ENCODE assay signal across 24 cellular contexts in genomic region chr2:224014336-224014735, GRCh38.
"Had no signal": no experiment of that assay in that cellular context is flagged by ENCODE, and none has a peak within 500 bp of the region (broad histone marks: within the 10 kb centered on the region; RNA-seq: fewer than 3 reads in every experiment).

No MANE protein-coding gene starts in this region.

- H3K9me3 ChIP-seq: esophagus squamous epithelium had no signal

- H3K27ac ChIP-seq: brain microvascular endothelial cell, esophagus squamous epithelium had no signal

- H3K4me3 ChIP-seq: esophagus squamous epithelium had no signal

- H3K4me3 Mint-ChIP-seq: activated CD4-positive, alpha-beta T cell treated with anti-CD3 and anti-CD28 coated beads, Interleukin-2, amount 10 ng/mL, durations not matched to agents 7 days and 5 days; activated naive CD8-positive, alpha-beta T cell had no signal

- ATAC-seq: activated T-cell treated with anti-CD3 and anti-CD28 coated beads, Interleukin-2, amount 50 U/mL, for 72 hours; effector memory CD8-positive, alpha-beta T cell had no signal

- H3K9me3 Mint-ChIP-seq: activated T-cell treated with anti-CD3 and anti-CD28 coated beads, Interleukin-2, amount 50 U/mL, for 24 hours; activated T-cell treated with anti-CD3 and anti-CD28 coated beads, Interleukin-2, amount 50 U/mL, for 72 hours; central memory CD8-positive, alpha-beta T cell; effector memory CD8-positive, alpha-beta T cell had no signal

- H3K27ac Mint-ChIP-seq: activated CD4-positive, alpha-beta memory T cell treated with anti-CD3 and anti-CD28 coated beads, Interleukin-2, amount 10 ng/mL, durations not matched to agents 7 days and 5 days; activated CD4-positive, alpha-beta T cell treated with anti-CD3 and anti-CD28 coated beads, Interleukin-2, amount 10 ng/mL, durations not matched to agents 7 days and 5 days; activated naive CD8-positive, alpha-beta T cell; activated T-cell treated with anti-CD3 and anti-CD28 coated beads, Interleukin-2, amount 50 U/mL, for 24 hours; activated T-cell treated with anti-CD3 and anti-CD28 coated beads, Interleukin-2, amount 50 U/mL, for 72 hours had no signal

- H3K27me3 ChIP-seq: brain microvascular endothelial cell, esophagus squamous epithelium had no signal

- H3K36me3 ChIP-seq: brain microvascular endothelial cell, esophagus squamous epithelium had no signal

- H3K27me3 Mint-ChIP-seq: activated CD4-positive, alpha-beta memory T cell treated with anti-CD3 and anti-CD28 coated beads, Interleukin-2, amount 10 ng/mL, durations not matched to agents 7 days and 5 days; activated CD4-positive, alpha-beta T cell treated with anti-CD3 and anti-CD28 coated beads, Interleukin-2, amount 10 ng/mL, durations not matched to agents 7 days and 5 days; activated naive CD8-positive, alpha-beta T cell; activated T-cell treated with anti-CD3 and anti-CD28 coated beads, Interleukin-2, amount 50 U/mL, for 24 hours; central memory CD8-positive, alpha-beta T cell had no signal

- DNase-seq: activated CD4-positive, alpha-beta memory T cell treated with anti-CD3 and anti-CD28 coated beads, Interleukin-2, amount 10 ng/mL, durations not matched to agents 7 days and 5 days; activated CD4-positive, alpha-beta T cell treated with anti-CD3 and anti-CD28 coated beads for 1 hour; activated CD4-positive, alpha-beta T cell treated with anti-CD3 and anti-CD28 coated beads for 4 hours; activated CD4-positive, alpha-beta T cell treated with anti-CD3 and anti-CD28 coated beads, Interleukin-2, amount 10 ng/mL, durations not matched to agents 7 days and 5 days; activated CD4-positive, alpha-beta T cell treated with anti-CD3 and anti-CD28 coated beads, Interleukin-2, amount 50 U/mL, for 4 hours; activated CD8-positive, alpha-beta memory T cell treated with anti-CD3 and anti-CD28 coated beads, Interleukin-2, amount 50 U/mL, for 48 hours; activated gamma-delta T cell; activated naive CD4-positive, alpha-beta T cell; activated naive CD4-positive, alpha-beta T cell treated with anti-CD3 and anti-CD28 coated beads, Interleukin-2, amount 50 U/mL, for 16 hours; activated T-cell treated with anti-CD3 and anti-CD28 coated beads for 4 hours; activated T-cell treated with anti-CD3 and anti-CD28 coated beads, Interleukin-2, amount 50 U/mL, for 24 hours; activated T-cell treated with anti-CD3 and anti-CD28 coated beads, Interleukin-2, amount 50 U/mL, for 72 hours; amniotic stem cell; anterior cingulate cortex; brain microvascular endothelial cell; cortex of kidney; dermis blood vessel endothelial cell; effector CD4-positive, alpha-beta T cell; effector memory CD8-positive, alpha-beta T cell; esophagus squamous epithelium; head of caudate nucleus; T-helper 2 cell had no signal
